In genomic region chr4:4888695-4889094, GRCh38 we compare ENCODE assay signal across 16 cellular contexts. TPM values are rescaled to one million over a fixed set of nuclear protein-coding genes. Genes with fewer than 3 reads are reported as not detected.
"Had no signal": no experiment of that assay in that cellular context is flagged by ENCODE, and none has a peak within 500 bp of the region (broad histone marks: within the 10 kb centered on the region; RNA-seq: fewer than 3 reads in every experiment).

No MANE protein-coding gene starts in this region.

- ATAC-seq: gastroesophageal sphincter, lower lobe of right lung had no signal

- H3K4me2 ChIP-seq: neural progenitor cell had no signal

- DNase-seq: activated CD4-positive, alpha-beta T cell treated with anti-CD3 and anti-CD28 coated beads, Interleukin-2, amount 10 ng/mL, durations not matched to agents 7 days and 5 days; activated CD4-positive, CD25-positive, alpha-beta regulatory T cell; activated naive CD4-positive, alpha-beta T cell treated with anti-CD3 and anti-CD28 coated beads, Interleukin-2, amount 50 U/mL, for 16 hours; caudate nucleus; colonic mucosa; effector CD8-positive, alpha-beta T cell; hippocampal formation; lower lobe of right lung; midbrain; ovary; small intestine; thyroid gland; uterus had no signal

- H3K4me3 ChIP-seq: adrenal gland, colonic mucosa, gastroesophageal sphincter, lower lobe of right lung, neural progenitor cell, ovary, thyroid gland, uterus had no signal

- H3K36me3 ChIP-seq: adrenal gland, colonic mucosa, gastroesophageal sphincter, lower lobe of right lung, neural progenitor cell, ovary, thyroid gland, uterus had no signal

- H3K9ac ChIP-seq: neural progenitor cell had no signal

- H3K4me1 ChIP-seq: adrenal gland, colonic mucosa, lower lobe of right lung, neural progenitor cell, thyroid gland, uterus had no signal

- H2AFZ ChIP-seq: neural progenitor cell had no signal

- H3K27me3 ChIP-seq: colonic mucosa, ovary, thyroid gland, uterus had no signal

- H3K9me3 ChIP-seq: adrenal gland, colonic mucosa, gastroesophageal sphincter, lower lobe of right lung, ovary, thyroid gland, uterus had no signal

- H3K27ac ChIP-seq: adrenal gland, colonic mucosa, gastroesophageal sphincter, lower lobe of right lung, neural progenitor cell, ovary, thyroid gland, uterus had no signal

RNA-seq across cellular contexts. Expression of gene MSX1, which starts 29.2 kb away (rescaled TPM):
- total RNA-seq: activated CD4-positive, alpha-beta T cell treated with anti-CD3 and anti-CD28 coated beads, Interleukin-2, amount 10 ng/mL, durations not matched to agents 7 days and 5 days had no signal
